12 cellular contexts compared by ENCODE assay signal in the genomic region with DNA sequence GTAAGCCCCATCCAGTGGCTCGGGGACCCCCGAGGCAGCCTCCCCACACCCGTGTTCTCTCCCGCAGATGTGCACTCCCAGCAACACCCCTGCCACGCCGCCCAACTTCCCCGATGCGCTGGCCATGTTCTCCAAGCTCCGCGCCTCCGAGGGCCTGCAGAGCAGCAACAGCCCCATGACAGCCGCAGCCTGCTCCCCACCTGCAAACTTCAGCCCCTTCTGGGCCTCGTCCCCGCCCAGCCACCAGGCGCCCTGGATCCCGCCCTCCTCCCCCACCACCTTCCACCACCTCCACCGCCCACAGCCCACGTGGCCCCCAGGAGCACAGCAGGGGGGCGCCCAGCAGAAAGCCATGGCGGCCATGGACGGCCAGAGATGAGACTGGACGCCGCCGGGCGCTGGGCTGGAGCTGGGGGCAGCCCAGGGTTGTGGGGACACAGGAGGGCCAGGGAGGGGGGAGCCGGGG. TPM values are rescaled to one million over a fixed set of nuclear protein-coding genes. Genes with fewer than 3 reads are reported as not detected.
A peak's percentile ranks its signal among the peaks of the same experiment; 100 is the strongest.
DNase-seq lines count a peak whose midpoint lies in the region; ATAC-seq, FAIRE-seq and TF ChIP-seq lines count a peak whose summit lies in the region.
"Had no signal": no experiment of that assay in that cellular context is flagged by ENCODE, and none has a peak within 500 bp of the region (broad histone marks: within the 10 kb centered on the region; RNA-seq: fewer than 3 reads in every experiment).

No MANE protein-coding gene starts in this region.

- H2AFZ ChIP-seq in OCI-LY3 (ENCODE audit: low read depth, low read length) (no peak overlapping the region), GM12878 (ENCODE audit: control insufficient read depth, low read depth, low read length) (no peak overlapping the region)

- TF ChIP-seq EP300 in GM12878 (IDR thresholded peaks at IDR 0.05; ENCODE audit: borderline replicate concordance in 1 of 2, control insufficient read depth in 1 of 2, low read depth in 2 of 2, low read length in 2 of 2): no peak

- H3K9me3 ChIP-seq in OCI-LY3 (ENCODE audit: insufficient read depth, low read length) (no peaks in the 10 kb centered on the region), GM12878 (replicated peaks; ENCODE audit: control insufficient read depth, insufficient read depth, low read length) (no peaks in the 10 kb centered on the region)

- H4K20me1 ChIP-seq in OCI-LY3 (ENCODE audit: insufficient read depth, low read length): peaks cover 11% of the 10 kb centered on the region; the same call in 1 of the 2 replicates
- H4K20me1 ChIP-seq in GM12878 (ENCODE audit: control insufficient read depth, insufficient read depth): no peaks in the 10 kb centered on the region

- ATAC-seq in GM12878: peak; percentile 9
- no peak for ATAC-seq in stimulated activated naive CD8-positive, alpha-beta T cell treated with anti-CD3 and anti-CD28 coated beads, Interleukin-15, Interleukin-2, amounts not matched to agents 100 U/mL and 50 U/mL, for 24 hours
- ATAC-seq in GM21515 (IDR thresholded peaks at IDR 0.05; ENCODE audit: unreplicated experiment): no peak

- H3K27me3 ChIP-seq in OCI-LY3 (ENCODE audit: low read depth, low read length) (no peaks in the 10 kb centered on the region), GM12878 (replicated peaks in 1 of 2; ENCODE audit: control insufficient read depth in 2 of 2, insufficient read depth in 2 of 2, low read length in 1 of 2) (no peaks in the 10 kb centered on the region)

- POLR2A ChIA-PET in GM12878 (lab: Charles Lee): interaction anchor here (1.0 to 17.9 kb wide), 8 partner anchors 8 to 85 kb away, joined by 3 to 427 read pairs (median 5); partner anchors contain the start of genes RNF157 and UBALD2

- H3K4me2 ChIP-seq in OCI-LY3 (ENCODE audit: low read length) (peak overlapping the region; percentile 91), GM12878 (ENCODE audit: control insufficient read depth, insufficient read depth) (peak overlapping the region; percentile 99)

- H3K79me2 ChIP-seq in OCI-LY3 (ENCODE audit: low read length) (peaks cover 63% of the 10 kb centered on the region), GM12878 (ENCODE audit: control insufficient read depth, insufficient read depth, low read length) (peaks cover 71% of the 10 kb centered on the region)

- TF ChIP-seq CTCF in OCI-LY3 (IDR thresholded peaks at IDR 0.05; ENCODE audit: low read depth, low read length) (no peak), GM12878 (IDR thresholded peaks at IDR 0.05 in 2 of 3, conservative IDR thresholded peaks at IDR 0.05 in 1 of 3; ENCODE audit: control insufficient read depth in 2 of 3, extremely low read depth in 1 of 3, insufficient read depth in 1 of 3, low read depth in 3 of 3, low read length in 3 of 3) (no peak)

- TF ChIP-seq RAD21 in GM12878 (IDR thresholded peaks at IDR 0.05; ENCODE audit: insufficient read depth, low read depth, low read length): no peak

- H3K4me1 ChIP-seq in OCI-LY3 (ENCODE audit: low read length): peaks cover 72% of the 10 kb centered on the region
- H3K4me1 ChIP-seq in GM12878 (ENCODE audit: control insufficient read depth, insufficient read depth, low read length): peaks cover 48% of the 10 kb centered on the region

- BruUV-seq in GM12878 (replicated peaks; lab: Mats Ljungman, UMichigan): no TSS peak

- H3K27ac ChIP-seq in OCI-LY3 (ENCODE audit: low read length) (peak overlapping the region; percentile 94), GM12878 (ENCODE audit: control insufficient read depth, insufficient read depth) (peak overlapping the region; percentile 99)
- H3K27ac ChIP-seq: epithelial cell of prostate had no signal

- intact Hi-C loops in GM12878 (cut with micrococcal nuclease; ENCODE audit: unreplicated experiment): no loop called here

- H3K9ac ChIP-seq in OCI-LY3 (ENCODE audit: low read length) (peak overlapping the region; percentile 95), GM12878 (ENCODE audit: control insufficient read depth, insufficient read depth, low read length) (peak overlapping the region; percentile 99)

- in situ Hi-C loops in GM12878 (cut with MboI): loop anchor here (25.0 kb wide), 2 partner anchors 1192 to 1892 kb away; partner anchors contain the start of gene SYNGR2

- H3K36me3 ChIP-seq in OCI-LY3 (replicated peaks; ENCODE audit: low read depth, low read length) (peaks cover 37% of the 10 kb centered on the region), GM12878 (ENCODE audit: control insufficient read depth in 2 of 2, insufficient read depth in 2 of 2, low read length in 1 of 2) (no peaks in the 10 kb centered on the region; a peak in 1 of 4 replicates)

- H3K4me3 ChIP-seq in OCI-LY3 (ENCODE audit: low read length) (peak overlapping the region; percentile 96), GM12878 (peak overlapping the region; percentile 84)

- SMC1A ChIA-PET in GM12878 (lab: Charles Lee; ENCODE audit: uncharacterized antibody, unreplicated experiment): interaction anchor here (0.9 to 10.2 kb wide), 12 partner anchors 9 to 145 kb away, joined by 3 to 152 read pairs (median 10); partner anchors contain the start of gene UBALD2

- RAD21 ChIA-PET in GM12878 (lab: Charles Lee; ENCODE audit: unreplicated experiment): interaction anchor here (1.0 to 18.5 kb wide), 9 partner anchors 9 to 147 kb away, joined by 3 to 419 read pairs (median 9); no protein-coding TSS in a partner anchor

- CTCF ChIA-PET in GM12878 (lab: Yijun Ruan, JAX): interaction anchor here (0.9 to 10.6 kb wide), 6 partner anchors 10 to 145 kb away, joined by 3 to 160 read pairs (median 8); no protein-coding TSS in a partner anchor

- DNase-seq in activated effector memory CD4-positive, alpha-beta T cell treated with anti-CD3 and anti-CD28 coated beads, Interleukin-2, amount 50 U/mL, for 16 hours: peak; percentile 63
- DNase-seq in activated effector memory CD4-positive, alpha-beta T cell treated with Interleukin-2 at 50 U/mL for 16 hours: no peak
- DNase-seq in GM12878 (ENCODE audit: low read depth, low spot score) (no peak), DMS114 treated with DMSO at 0.1 percent for 48 hours (lab: John Stamatoyannopoulos, UW; ENCODE audit: unreplicated experiment) (no peak), COLO668 (lab: John Stamatoyannopoulos, UW; ENCODE audit: unreplicated experiment) (no peak)
- peak; percentile 78 for DNase-seq in stimulated activated naive CD8-positive, alpha-beta T cell treated with anti-CD3 and anti-CD28 coated beads, Interleukin-15, Interleukin-2, amounts not matched to agents 100 U/mL and 50 U/mL, for 24 hours
- DNase-seq: NCI-H2171 had no signal

- TF ChIP-seq POLR2A in GM12878 (IDR thresholded peaks at IDR 0.05; ENCODE audit: low read depth, low read length): peak; percentile 70

- WGBS in GM12878 (ENCODE audit: insufficient coverage, insufficient replicate concordance, low lambda C conversion rate, missing lambda C conversion rate): 2% methylated on average over 18 of the region's 26 CpGs

- no peak for FAIRE-seq in GM12878 (lab: Jason Lieb, UNC)
- FAIRE-seq: G401.6, RCC 7860 had no signal

RNA-seq across cellular contexts. Expression of gene UBALD2, which starts 5.0 kb away (rescaled TPM):
- 10.7 and 18.0 TPM in 2 replicates for total RNA-seq in GM12878 (2013; cell fraction: nucleolus; rRNA removed)
- 54.7 and 63.4 TPM in 2 replicates for total RNA-seq in GM12878 (2014; rRNA removed)
- total RNA-seq in GM12878 (2014; rRNA removed; fragmentation: Illumina TruSeq; extraction: Trizol): 12.3 and 17.1 TPM in 2 replicates
- total RNA-seq in GM12878 (2021): 130 and 132 TPM in 2 replicates
- 44.7 TPM for polyA plus RNA-seq in GM12878 (2011; ENCODE audit: low read depth)
- 50.3 and 165 TPM in 2 replicates for polyA plus RNA-seq in GM12878 (2011; rRNA removed)
- polyA plus RNA-seq in GM12878 (2011; cell fraction: cytosol; rRNA removed): 54.9 and 77.4 TPM in 2 replicates
- polyA plus RNA-seq in GM12878 (2011; cell fraction: nucleus; rRNA removed): 56.6 and 64.5 TPM in 2 replicates
- polyA plus RNA-seq in GM12878 (2012): 98.6 and 132 TPM in 2 replicates
- polyA plus RNA-seq in GM12878 (2014; fragmentation: Illumina TruSeq; extraction: Trizol): 12.1 and 24.0 TPM in 2 replicates
- polyA plus RNA-seq in GM12878 (2014; fragmentation: Nextera tagmentation; extraction: Ambion mirVana): 10 to 100 TPM in 1 of 2 experiments, 1 to 10 TPM in 1; 4.4 to 16.4 TPM
- 66.4 and 81.1 TPM in 2 replicates for polyA plus RNA-seq in GM12878 (2014; rRNA removed)
- 1 to 10 TPM; 2.8 TPM for polyA plus RNA-seq in GM12878 (2016; fragmentation: Nextera tagmentation; extraction: Ambion mirVana)
- polyA minus RNA-seq in GM12878 (2011; rRNA and poly(A)+ RNA removed): 24.4 and 40.4 TPM in 2 replicates
- polyA minus RNA-seq in GM12878 (2011; cell fraction: cytosol; rRNA and poly(A)+ RNA removed): 55.5 and 60.7 TPM in 2 replicates
- polyA minus RNA-seq in GM12878 (2011; cell fraction: nucleus; rRNA and poly(A)+ RNA removed): 18.3 and 30.3 TPM in 2 replicates

RNA-seq across cellular contexts. Expression of gene RNF157, which starts 29.9 kb away (rescaled TPM):
- 1.4 and 2.8 TPM in 2 replicates for total RNA-seq in GM12878 (2013; cell fraction: nucleolus; rRNA removed)
- total RNA-seq in GM12878 (2014; rRNA removed) (9.7 and 10.4 TPM in 2 replicates), GM12878 (2014; rRNA removed; fragmentation: Illumina TruSeq; extraction: Trizol) (10.4 and 11.8 TPM in 2 replicates), GM12878 (2021) (14.8 and 17.9 TPM in 2 replicates)
- polyA plus RNA-seq in GM12878 (2011; ENCODE audit: low read depth): 5.8 TPM
- polyA plus RNA-seq in GM12878 (2011; rRNA removed) (6.0 and 7.3 TPM in 2 replicates), GM12878 (2014; fragmentation: Illumina TruSeq; extraction: Trizol) (14.1 and 15.9 TPM in 2 replicates), GM12878 (2014; fragmentation: Nextera tagmentation; extraction: Ambion mirVana) (1 to 10 TPM; 5.2 to 9.5 TPM), GM12878 (2014; rRNA removed) (12.1 and 12.3 TPM in 2 replicates), GM12878 (2016; fragmentation: Nextera tagmentation; extraction: Ambion mirVana) (1 to 10 TPM; 1.4 to 3.4 TPM)
- polyA plus RNA-seq in GM12878 (2011; cell fraction: cytosol; rRNA removed): 7.3 and 8.6 TPM in 2 replicates
- 3.7 and 4.7 TPM in 2 replicates for polyA plus RNA-seq in GM12878 (2011; cell fraction: nucleus; rRNA removed)
- 6.4 and 8.4 TPM in 2 replicates for polyA plus RNA-seq in GM12878 (2012)
- 6.6 and 10.4 TPM in 2 replicates for polyA minus RNA-seq in GM12878 (2011; rRNA and poly(A)+ RNA removed)
- polyA minus RNA-seq in GM12878 (2011; cell fraction: cytosol; rRNA and poly(A)+ RNA removed): 3.1 and 4.8 TPM in 2 replicates
- 2.5 and 6.2 TPM in 2 replicates for polyA minus RNA-seq in GM12878 (2011; cell fraction: nucleus; rRNA and poly(A)+ RNA removed)

RNA-seq across cellular contexts. Expression of gene QRICH2, which starts 37.9 kb away (rescaled TPM):
- 1.3 and 1.8 TPM in 2 replicates for total RNA-seq in GM12878 (2013; cell fraction: nucleolus; rRNA removed)
- 0.23 and 0.27 TPM in 2 replicates for total RNA-seq in GM12878 (2014; rRNA removed)
- 0.18 and 0.27 TPM in 2 replicates for total RNA-seq in GM12878 (2014; rRNA removed; fragmentation: Illumina TruSeq; extraction: Trizol)
- total RNA-seq in GM12878 (2021): 0.35 and 0.72 TPM in 2 replicates
- polyA plus RNA-seq in GM12878 (2011; ENCODE audit: low read depth): 0.17 TPM
- polyA plus RNA-seq in GM12878 (2011; rRNA removed): 0.07 and 0.15 TPM in 2 replicates
- 0.22 and 0.28 TPM in 2 replicates for polyA plus RNA-seq in GM12878 (2011; cell fraction: cytosol; rRNA removed)
- 0.73 and 0.76 TPM in 2 replicates for polyA plus RNA-seq in GM12878 (2011; cell fraction: nucleus; rRNA removed)
- 0.27 and 0.32 TPM in 2 replicates for polyA plus RNA-seq in GM12878 (2012)
- polyA plus RNA-seq in GM12878 (2014; fragmentation: Illumina TruSeq; extraction: Trizol): 0.12 TPM in 1 of 2 replicates, not detected in the other
- under 1 TPM; 0.04 to 0.05 TPM for polyA plus RNA-seq in GM12878 (2014; fragmentation: Nextera tagmentation; extraction: Ambion mirVana)
- polyA plus RNA-seq in GM12878 (2014; rRNA removed): 0.44 and 0.58 TPM in 2 replicates
- polyA plus RNA-seq in GM12878 (2016; fragmentation: Nextera tagmentation; extraction: Ambion mirVana): under 1 TPM; 0.51 to 0.54 TPM
- polyA minus RNA-seq in GM12878 (2011; rRNA and poly(A)+ RNA removed): 1.4 and 1.8 TPM in 2 replicates
- 0.31 TPM in 1 of 2 replicates, not detected in the other for polyA minus RNA-seq in GM12878 (2011; cell fraction: cytosol; rRNA and poly(A)+ RNA removed)
- polyA minus RNA-seq in GM12878 (2011; cell fraction: nucleus; rRNA and poly(A)+ RNA removed): 0.36 and 1.1 TPM in 2 replicates

Comparison
In these comparisons a context has a peak if more than half of its experiments do, and no peak if none do; other contexts are left out.
1. DNase-seq: peak in activated effector memory CD4-positive, alpha-beta T cell treated with anti-CD3 and anti-CD28 coated beads, Interleukin-2, amount 50 U/mL, for 16 hours (single experiment) and stimulated activated naive CD8-positive, alpha-beta T cell treated with anti-CD3 and anti-CD28 coated beads, Interleukin-15, Interleukin-2, amounts not matched to agents 100 U/mL and 50 U/mL, for 24 hours (single experiment); none in activated effector memory CD4-positive, alpha-beta T cell treated with Interleukin-2 at 50 U/mL for 16 hours (single experiment), GM12878 (single experiment), DMS114 treated with DMSO at 0.1 percent for 48 hours (single experiment) and COLO668 (single experiment).